ENCODE assay signal across 13 cellular contexts in genomic region chr10:16968722-16969055, GRCh38.
A peak's percentile ranks its signal among the peaks of the same experiment; 100 is the strongest.
DNase-seq lines count a peak whose midpoint lies in the region; ATAC-seq and TF ChIP-seq lines count a peak whose summit lies in the region.
"Had no signal": no experiment of that assay in that cellular context is flagged by ENCODE, and none has a peak within 500 bp of the region (broad histone marks: within the 10 kb centered on the region; RNA-seq: fewer than 3 reads in every experiment).

No MANE protein-coding gene starts in this region.

- H3K9me2 ChIP-seq in PC-3 (replicated peaks; ENCODE audit: low read length), result no peaks in the 10 kb centered on the region

- WGBS in tibial nerve, 2 donors, result 20 to 33% methylated on average over 4 of the region's 4 CpGs
- no CpG with 5 or more reads among the region's 4 CpGs for WGBS in H9 (ENCODE audit: extremely low coverage, insufficient read length, low lambda C conversion rate)

- peak overlapping the region in 3 of 9 donors; percentile 15 to 77 (median 21) for H3K27ac Mint-ChIP-seq in naive thymus-derived CD4-positive, alpha-beta T cell
- H3K27ac Mint-ChIP-seq in H9, result no peak overlapping the region

- no peak overlapping the region for H2BK15ac ChIP-seq in H9 (ENCODE audit: low read depth, low read length)

- H3K27me3 ChIP-seq in PC-3 (ENCODE audit: low read length) (no peaks in the 10 kb centered on the region), colonic mucosa (no peaks in the 10 kb centered on the region), tibial nerve (no peaks in the 10 kb centered on the region), H9 (ENCODE audit: insufficient read depth, low read length) (no peaks in the 10 kb centered on the region)
- H3K27me3 ChIP-seq in naive thymus-derived CD4-positive, alpha-beta T cell (ENCODE audit: control insufficient read depth in 2 of 2, insufficient read depth in 2 of 2, low read length in 2 of 2), result no peaks in the 10 kb centered on the region

- no peak overlapping the region for H2BK12ac ChIP-seq in H9 (ENCODE audit: insufficient read length, low read depth, low read length)

- H3K9ac ChIP-seq in PC-3 (ENCODE audit: low read length) (no peak overlapping the region), colonic mucosa (ENCODE audit: low read depth in 2 of 2, low read length in 2 of 2) (peak overlapping the region in 1 of 2 donors; percentile 37), H9 (ENCODE audit: extremely low read depth, insufficient read length, low read length) (no peak overlapping the region)

- H4K20me1 ChIP-seq in PC-3 (ENCODE audit: low read length), result no peaks in the 10 kb centered on the region
- no peaks in the 10 kb centered on the region for H4K20me1 ChIP-seq in H9 (ENCODE audit: control insufficient read depth, insufficient read depth, insufficient read length)

- CTCF ChIA-PET in PC-3 (lab: Charles Lee), result no interaction called here
- CTCF ChIA-PET in naive thymus-derived CD4-positive, alpha-beta T cell (lab: Charles Lee), result interaction anchor here (0.6 kb wide), 1 partner anchor 123 kb away, joined by 3 read pairs; no protein-coding TSS in a partner anchor

- no peak overlapping the region for H3K4me3 Mint-ChIP-seq in naive thymus-derived CD4-positive, alpha-beta T cell
- H3K4me3 Mint-ChIP-seq in H9, result no peak overlapping the region
- H3K4me3 Mint-ChIP-seq: effector memory CD8-positive, alpha-beta T cell had no signal

- H3K36me3 Mint-ChIP-seq in naive thymus-derived CD4-positive, alpha-beta T cell, result peaks cover 1 to 33% (median 16%) of the 10 kb centered on the region in 5 donors
- no peaks in the 10 kb centered on the region; a peak in 1 of 7 replicates for H3K36me3 Mint-ChIP-seq in H9 (ENCODE audit: insufficient read depth in 1 of 3, low read depth in 3 of 3)

- H3K14ac ChIP-seq in H9 (ENCODE audit: insufficient read depth, low read length), result no peak overlapping the region

- H3K79me2 ChIP-seq in PC-3 (ENCODE audit: low read length) (no peaks in the 10 kb centered on the region), H9 (ENCODE audit: insufficient read depth, low read length) (no peaks in the 10 kb centered on the region)

- no peak overlapping the region for H2BK5ac ChIP-seq in H9 (ENCODE audit: insufficient read length, low read length)

- no peak overlapping the region for H4K91ac ChIP-seq in H9 (ENCODE audit: insufficient read length, low read depth, low read length)

- ATAC-seq in PC-3, result no peak
- ATAC-seq in naive thymus-derived CD4-positive, alpha-beta T cell, result peak; percentile 46
- ATAC-seq: activated CD4-positive, CD25-positive, alpha-beta regulatory T cell treated with anti-CD3 and anti-CD28 coated beads, Interleukin-2, amount 50 U/mL, for 24 hours; effector memory CD8-positive, alpha-beta T cell had no signal

- no peak overlapping the region for H2AK5ac ChIP-seq in H9 (ENCODE audit: insufficient read length, low read length)

- no peak for TF ChIP-seq POLR2A in tibial nerve (IDR thresholded peaks at IDR 0.05)

- H3K4me1 ChIP-seq in PC-3 (ENCODE audit: insufficient read depth, low read length) (peaks cover 33% of the 10 kb centered on the region), colonic mucosa (no peaks in the 10 kb centered on the region), tibial nerve (peaks cover 6 to 49% (median 32%) of the 10 kb centered on the region in 4 donors), H9 (ENCODE audit: insufficient read depth, low read length) (peaks cover 6% of the 10 kb centered on the region)
- no peaks in the 10 kb centered on the region for H3K4me1 ChIP-seq in naive thymus-derived CD4-positive, alpha-beta T cell (ENCODE audit: control insufficient read depth in 2 of 2, insufficient read depth in 2 of 2, low read length in 2 of 2)

- no peak overlapping the region for H2AFZ ChIP-seq in PC-3 (ENCODE audit: low read length)
- H2AFZ ChIP-seq in H9 (ENCODE audit: low read length), result no peak overlapping the region

- no peak overlapping the region for H3K18ac ChIP-seq in H9 (ENCODE audit: insufficient read length, low read depth, low read length)

- H2BK120ac ChIP-seq in H9 (ENCODE audit: low read depth, low read length, poor library complexity, severe bottlenecking), result no peak overlapping the region

- no peak overlapping the region for H4K8ac ChIP-seq in H9 (replicated peaks; ENCODE audit: insufficient read length, low read depth, low read length)

- no peaks in the 10 kb centered on the region for H3F3A ChIP-seq in PC-3 (ENCODE audit: low read length, unreplicated experiment)

- H3K23me2 ChIP-seq in H9 (ENCODE audit: insufficient read length, low read depth, low read length, poor library complexity, severe bottlenecking), result no peaks in the 10 kb centered on the region

- in situ Hi-C loops in ACHN (cut with HindIII; ENCODE audit: low pct_ligation_motif_present, low pct_unique_long_range_greater_than_20kb, low sequenced_read_pairs), result no loop called here

- H3T11ph ChIP-seq in H9 (ENCODE audit: low read length), result no peak overlapping the region

- H3K4me2 ChIP-seq in PC-3 (ENCODE audit: low read length) (peak overlapping the region; percentile 28; the same call in 1 of the 2 replicates), H9 (ENCODE audit: insufficient read depth, insufficient read length, low read length) (no peak overlapping the region)

- DNase-seq in PC-3 (no peak), colonic mucosa (no peak), tibial nerve (ENCODE audit: low spot score in 2 of 2) (no peak), H9 (no peak), ACHN (no peak)
- DNase-seq in naive thymus-derived CD4-positive, alpha-beta T cell, result no peak
- no peak for DNase-seq in activated effector memory CD4-positive, alpha-beta T cell treated with Interleukin-2 at 50 U/mL for 16 hours
- DNase-seq: amygdala; effector memory CD8-positive, alpha-beta T cell; Kasumi-1; NCI-H187 treated with DMSO at 0.1 percent for 48 hours; NCI-H82 had no signal

- H3K36me3 ChIP-seq in PC-3 (ENCODE audit: low read depth, low read length), result no peaks in the 10 kb centered on the region
- no peaks in the 10 kb centered on the region for H3K36me3 ChIP-seq in colonic mucosa
- no peaks in the 10 kb centered on the region for H3K36me3 ChIP-seq in naive thymus-derived CD4-positive, alpha-beta T cell (ENCODE audit: control insufficient read depth in 2 of 3, insufficient read depth in 3 of 3, low read length in 3 of 3)
- no peaks in the 10 kb centered on the region for H3K36me3 ChIP-seq in tibial nerve

- POLR2A ChIA-PET in PC-3 (lab: Charles Lee; ENCODE audit: unreplicated experiment), result no interaction called here
- POLR2A ChIA-PET in naive thymus-derived CD4-positive, alpha-beta T cell (lab: Charles Lee), result no interaction called here

- H3K4ac ChIP-seq in H9 (ENCODE audit: low read depth, low read length), result no peak overlapping the region

- intact Hi-C loops in PC-3 (cut with micrococcal nuclease), result loop anchor here (5.0 to 10.0 kb wide), 2 partner anchors 59 to 106 kb away; no protein-coding TSS in a partner anchor
- intact Hi-C loops in colonic mucosa (cut with DNase I), result no loop called here
- intact Hi-C loops in naive thymus-derived CD4-positive, alpha-beta T cell (cut with micrococcal nuclease), result no loop called here

- H3K79me1 ChIP-seq in H9 (ENCODE audit: insufficient read depth, low read depth, low read length, poor library complexity, severe bottlenecking), result no peaks in the 10 kb centered on the region

- H4K5ac ChIP-seq in H9 (ENCODE audit: insufficient read length, low read depth, low read length), result no peak overlapping the region

- peaks cover 0 to 3% (median 0%) of the 10 kb centered on the region in 11 donors for H3K9me3 Mint-ChIP-seq in naive thymus-derived CD4-positive, alpha-beta T cell
- H3K9me3 Mint-ChIP-seq in H9, result no peaks in the 10 kb centered on the region
- H3K9me3 Mint-ChIP-seq: effector memory CD8-positive, alpha-beta T cell had no signal

- H3K23ac ChIP-seq in H9 (ENCODE audit: insufficient read length, low read depth, low read length), result no peak overlapping the region

- H3K4me3 ChIP-seq in PC-3 (ENCODE audit: low read length), result no peak overlapping the region
- H3K4me3 ChIP-seq in colonic mucosa, result no peak overlapping the region
- no peak overlapping the region for H3K4me3 ChIP-seq in naive thymus-derived CD4-positive, alpha-beta T cell (ENCODE audit: low read length)
- no peak overlapping the region for H3K4me3 ChIP-seq in tibial nerve

- no peak overlapping the region for H3K27ac ChIP-seq in PC-3 (ENCODE audit: low read length)
- peak overlapping the region; percentile 53 for H3K27ac ChIP-seq in colonic mucosa
- H3K27ac ChIP-seq in naive thymus-derived CD4-positive, alpha-beta T cell (ENCODE audit: low read depth, low read length), result no peak overlapping the region
- peak overlapping the region; percentile 65 to 92 (median 78) for H3K27ac ChIP-seq in tibial nerve
- H3K27ac ChIP-seq in H9 (ENCODE audit: insufficient read length, low read depth, low read length), result no peak overlapping the region

- H3K27me3 Mint-ChIP-seq in naive thymus-derived CD4-positive, alpha-beta T cell, result peaks cover 0 to 33% (median 0%) of the 10 kb centered on the region in 5 donors
- H3K27me3 Mint-ChIP-seq in H9 (ENCODE audit: low read depth), result no peaks in the 10 kb centered on the region; the same call in 1 of the 2 replicates
- H3K27me3 Mint-ChIP-seq: effector memory CD8-positive, alpha-beta T cell had no signal

- TF ChIP-seq CTCF in PC-3 (conservative IDR thresholded peaks at IDR 0.05; ENCODE audit: low read depth, low read length) (no peak), colonic mucosa (IDR thresholded peaks at IDR 0.05) (no peak), tibial nerve (IDR thresholded peaks at IDR 0.05) (no peak), H9 (conservative IDR thresholded peaks at IDR 0.05) (no peak)

- TF ChIP-seq EP300 in tibial nerve (IDR thresholded peaks at IDR 0.05), result no peak

- H2BK20ac ChIP-seq in H9 (ENCODE audit: low read depth, low read length, poor library complexity, severe bottlenecking), result no peak overlapping the region

- no TSS peak for BruUV-seq in PC-3 (replicated peaks; lab: Mats Ljungman, UMichigan)

- peaks cover 11 to 24% (median 13%) of the 10 kb centered on the region in 7 donors for H3K4me1 Mint-ChIP-seq in naive thymus-derived CD4-positive, alpha-beta T cell
- H3K4me1 Mint-ChIP-seq in H9, result peaks cover 26 to 31% of the 10 kb centered on the region in 2 experiments

- no peak overlapping the region for H3K56ac ChIP-seq in H9 (ENCODE audit: insufficient read length, low read depth, low read length)

- no peaks in the 10 kb centered on the region for H3K9me3 ChIP-seq in PC-3 (ENCODE audit: low read length)
- H3K9me3 ChIP-seq in colonic mucosa, result no peaks in the 10 kb centered on the region
- H3K9me3 ChIP-seq in naive thymus-derived CD4-positive, alpha-beta T cell (ENCODE audit: control insufficient read depth in 2 of 3, low read length in 3 of 3), result no peaks in the 10 kb centered on the region
- H3K9me3 ChIP-seq in tibial nerve, result no peaks in the 10 kb centered on the region
- no peaks in the 10 kb centered on the region for H3K9me3 ChIP-seq in H9 (ENCODE audit: control insufficient read depth, low read depth, low read length)

Comparison
In these comparisons a context has a peak if more than half of its experiments do, and no peak if none do; other contexts are left out.
1. H3K27ac ChIP-seq: peak in colonic mucosa (single experiment) and tibial nerve (4 of 4); none in PC-3 (single experiment), naive thymus-derived CD4-positive, alpha-beta T cell (single experiment) and H9 (single experiment).